17 cellular contexts compared by ENCODE assay signal in genomic region chr15:76217867-76218217, GRCh38.
"Had no signal": no experiment of that assay in that cellular context is flagged by ENCODE, and none has a peak within 500 bp of the region (broad histone marks: within the 10 kb centered on the region; RNA-seq: fewer than 3 reads in every experiment).

No MANE protein-coding gene starts in this region.

- H3K27ac Mint-ChIP-seq: type B pancreatic cell had no signal

- H3K9me3 ChIP-seq: mucosa of descending colon, suprapubic skin, thyroid gland had no signal

- DNase-seq: cortex of kidney; dorsolateral prefrontal cortex; effector CD8-positive, alpha-beta T cell; foreskin melanocyte; head of caudate nucleus; hippocampal formation; mammary epithelial cell; mucosa of descending colon; naive thymus-derived CD8-positive, alpha-beta T cell; right cardiac atrium; small intestine; stimulated activated CD4-positive, alpha-beta T cell treated with anti-CD3 and anti-CD28 coated beads, Interleukin-12 subunit alpha, Interleukin-12 subunit beta, amount 100 ng/mL, for 4 hours; stimulated activated naive CD4-positive, alpha-beta T cell; thyroid gland had no signal

- H3K27me3 Mint-ChIP-seq: naive thymus-derived CD8-positive, alpha-beta T cell; type B pancreatic cell had no signal

- ATAC-seq: naive thymus-derived CD8-positive, alpha-beta T cell; right cardiac atrium had no signal

- H3K27me3 ChIP-seq: dorsolateral prefrontal cortex, suprapubic skin, thyroid gland had no signal

- H3K4me3 Mint-ChIP-seq: naive thymus-derived CD8-positive, alpha-beta T cell; neural crest cell; type B pancreatic cell had no signal

- H3K4me3 ChIP-seq: dorsolateral prefrontal cortex, mucosa of descending colon, suprapubic skin, thyroid gland had no signal

- H3K27ac ChIP-seq: dorsolateral prefrontal cortex, suprapubic skin, thyroid gland had no signal

- H3K9me3 Mint-ChIP-seq: naive thymus-derived CD8-positive, alpha-beta T cell had no signal
